Comparison of ENCODE assay signal across 5 cellular contexts in the genomic region with DNA sequence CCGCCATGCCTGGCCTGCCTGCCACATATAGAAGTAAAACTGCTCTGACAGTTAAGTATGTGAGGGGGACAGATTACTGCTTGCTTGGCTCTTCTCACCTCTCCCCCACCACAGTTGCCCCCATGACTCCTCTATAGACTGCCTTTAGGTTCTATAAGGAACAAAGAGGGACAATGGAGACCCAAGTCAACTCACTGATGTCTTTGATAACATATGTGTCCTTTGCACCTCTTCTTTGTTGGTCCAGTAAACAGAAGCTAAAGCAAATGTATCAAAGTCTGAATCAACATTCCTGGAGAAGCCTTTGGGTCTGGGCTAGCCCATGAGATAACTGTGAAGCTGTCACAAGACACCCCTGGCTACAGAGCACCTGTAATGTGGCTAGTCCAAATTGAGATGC. TPM values are rescaled to one million over a fixed set of nuclear protein-coding genes. Genes with fewer than 3 reads are reported as not detected.
"Had no signal": no experiment of that assay in that cellular context is flagged by ENCODE, and none has a peak within 500 bp of the region (broad histone marks: within the 10 kb centered on the region; RNA-seq: fewer than 3 reads in every experiment).

No MANE protein-coding gene starts in this region.

- DNase-seq: H9, HCEC 1CT had no signal

- H3K36me3 Mint-ChIP-seq: IgD-negative memory B cell had no signal

- H3K4me3 Mint-ChIP-seq: GM23338, H9, IgD-negative memory B cell had no signal

- H3K4me3 ChIP-seq: GM23338 had no signal

- H3K9me3 Mint-ChIP-seq: GM23338, H9, IgD-negative memory B cell had no signal

- ATAC-seq: GM23338 had no signal

- H3K4me1 Mint-ChIP-seq: GM23338, H9, IgD-negative memory B cell had no signal

- H3K27ac Mint-ChIP-seq: GM23338, H9, IgD-negative memory B cell had no signal

RNA-seq across cellular contexts. Expression of a gene that starts 38.9 kb away (rescaled TPM):
- total RNA-seq: HT-29 had no signal
- polyA plus RNA-seq: IgD-negative memory B cell had no signal
